ENCODE assay signal across 11 cellular contexts in genomic region chr1:112735752-112736151, GRCh38. TPM values are rescaled to one million over a fixed set of nuclear protein-coding genes. Genes with fewer than 3 reads are reported as not detected.
DNase-seq lines count a peak whose midpoint lies in the region; ATAC-seq and TF ChIP-seq lines count a peak whose summit lies in the region.
"Had no signal": no experiment of that assay in that cellular context is flagged by ENCODE, and none has a peak within 500 bp of the region (broad histone marks: within the 10 kb centered on the region; RNA-seq: fewer than 3 reads in every experiment).

No MANE protein-coding gene starts in this region.

- no peak for TF ChIP-seq EP300 in esophagus muscularis mucosa (IDR thresholded peaks at IDR 0.05)

- H3K4me3 ChIP-seq in ACC112 (ENCODE audit: low read depth, low read length) (no peak overlapping the region), foreskin fibroblast (ENCODE audit: low read depth in 1 of 2, low read length in 2 of 2) (no peak overlapping the region), esophagus muscularis mucosa (no peak overlapping the region), right cardiac atrium (ENCODE audit: low read length) (no peak overlapping the region)
- H3K4me3 ChIP-seq: thoracic aorta had no signal

- DNase-seq in GM03348 (ENCODE audit: low spot score) (peak; percentile 72), foreskin fibroblast (peak; percentile 75 to 85), esophagus muscularis mucosa (ENCODE audit: extremely low spot score) (no peak), right cardiac atrium (no peak), left cardiac atrium (no peak)
- DNase-seq: NCI-H774, T-helper 2 cell had no signal

- 92% methylated on average over 1 of the region's 1 CpG for WGBS in esophagus muscularis mucosa
- WGBS in right cardiac atrium = 100% methylated on average over 1 of the region's 1 CpG

- H3K36me3 ChIP-seq in ACC112 (ENCODE audit: insufficient read depth, low read length) (no peaks in the 10 kb centered on the region), esophagus muscularis mucosa (no peaks in the 10 kb centered on the region)
- H3K36me3 ChIP-seq: thoracic aorta had no signal

- H3K27ac ChIP-seq in ACC112 (ENCODE audit: low read depth, low read length) (peak overlapping the region; percentile 55), esophagus muscularis mucosa (replicated peaks in 1 of 4) (no peak overlapping the region), right cardiac atrium (ENCODE audit: low read length) (no peak overlapping the region)
- H3K27ac ChIP-seq: thoracic aorta had no signal

- TF ChIP-seq POLR2A in esophagus muscularis mucosa (IDR thresholded peaks at IDR 0.05; ENCODE audit: low read depth) = no peak

- no peaks in the 10 kb centered on the region for H3K79me2 ChIP-seq in ACC112 (ENCODE audit: control insufficient read depth, insufficient read depth, low read length, unreplicated experiment)

- no peaks in the 10 kb centered on the region for H3K27me3 ChIP-seq in ACC112 (ENCODE audit: insufficient read depth, low read length)
- no peaks in the 10 kb centered on the region for H3K27me3 ChIP-seq in esophagus muscularis mucosa
- no peaks in the 10 kb centered on the region for H3K27me3 ChIP-seq in right cardiac atrium (ENCODE audit: control insufficient read depth, insufficient read depth)

- H2AFZ ChIP-seq in ACC112 (ENCODE audit: low read length, unreplicated experiment) = no peak overlapping the region

- H3K9me3 ChIP-seq in esophagus muscularis mucosa (peaks cover 0 to 6% (median 0%) of the 10 kb centered on the region in 4 donors), right cardiac atrium (ENCODE audit: control insufficient read depth, low read length) (no peaks in the 10 kb centered on the region)
- H3K9me3 ChIP-seq: thoracic aorta had no signal

- H3K4me1 ChIP-seq in ACC112 (ENCODE audit: control insufficient read depth, insufficient read depth, low read length, unreplicated experiment) = peaks cover 10% of the 10 kb centered on the region
- H3K4me1 ChIP-seq in esophagus muscularis mucosa = no peaks in the 10 kb centered on the region
- H3K4me1 ChIP-seq in right cardiac atrium (ENCODE audit: control insufficient read depth, insufficient read depth, low read length) = no peaks in the 10 kb centered on the region

- ATAC-seq in SK-N-SH treated with all-trans-retinoic acid at 6 μM for 48 hours = peak; percentile 87
- ATAC-seq in GM21381 (IDR thresholded peaks at IDR 0.05; ENCODE audit: unreplicated experiment) = no peak
- no peak for ATAC-seq in right cardiac atrium
- ATAC-seq in left cardiac atrium = no peak

- no peak for TF ChIP-seq CTCF in foreskin fibroblast (IDR thresholded peaks at IDR 0.05; ENCODE audit: low read depth, low read length)
- TF ChIP-seq CTCF in esophagus muscularis mucosa (IDR thresholded peaks at IDR 0.05) = no peak

- intact Hi-C loops in esophagus muscularis mucosa (cut with DNase I) (no loop called here), right cardiac atrium (cut with DNase I) (no loop called here), left cardiac atrium (cut with DNase I) (no loop called here)

TF ChIP-seq in SK-N-SH treated with all-trans-retinoic acid at 6 μM for 48 hours, 23 proteins besides CTCF, POLR2A, EP300 and RAD21:
- TF ChIP-seq, protein P1, sequence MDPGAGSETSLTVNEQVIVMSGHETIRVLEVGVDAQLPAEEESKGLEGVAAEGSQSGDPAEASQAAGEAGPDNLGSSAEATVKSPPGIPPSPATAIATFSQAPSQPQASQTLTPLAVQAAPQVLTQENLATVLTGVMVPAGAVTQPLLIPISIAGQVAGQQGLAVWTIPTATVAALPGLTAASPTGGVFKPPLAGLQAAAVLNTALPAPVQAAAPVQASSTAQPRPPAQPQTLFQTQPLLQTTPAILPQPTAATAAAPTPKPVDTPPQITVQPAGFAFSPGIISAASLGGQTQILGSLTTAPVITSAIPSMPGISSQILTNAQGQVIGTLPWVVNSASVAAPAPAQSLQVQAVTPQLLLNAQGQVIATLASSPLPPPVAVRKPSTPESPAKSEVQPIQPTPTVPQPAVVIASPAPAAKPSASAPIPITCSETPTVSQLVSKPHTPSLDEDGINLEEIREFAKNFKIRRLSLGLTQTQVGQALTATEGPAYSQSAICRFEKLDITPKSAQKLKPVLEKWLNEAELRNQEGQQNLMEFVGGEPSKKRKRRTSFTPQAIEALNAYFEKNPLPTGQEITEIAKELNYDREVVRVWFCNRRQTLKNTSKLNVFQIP (CRISPR knock-in tag; IDR thresholded peaks at IDR 0.05; ENCODE audit: borderline replicate concordance, low read depth) = no peak
- no peak for TF ChIP-seq CSRNP3 (CRISPR knock-in tag; IDR thresholded peaks at IDR 0.05)
- no peak for TF ChIP-seq GLIS3 (CRISPR knock-in tag; IDR thresholded peaks at IDR 0.05)
- no peak for TF ChIP-seq PATZ1 (CRISPR knock-in tag; IDR thresholded peaks at IDR 0.05; ENCODE audit: borderline replicate concordance)
- TF ChIP-seq TSHZ2 (CRISPR knock-in tag; IDR thresholded peaks at IDR 0.05) = no peak
- no peak for TF ChIP-seq BACH2 (CRISPR knock-in tag; IDR thresholded peaks at IDR 0.05; ENCODE audit: borderline replicate concordance)
- TF ChIP-seq CSDC2 (CRISPR knock-in tag; IDR thresholded peaks at IDR 0.05) = no peak

RNA-seq across cellular contexts. Expression of gene PPM1J, which starts 20.6 kb away (rescaled TPM):
- total RNA-seq in esophagus muscularis mucosa = 1 to 10 TPM in 3 of 4 donors, under 1 TPM in 1; 0.42 to 3.6 (median 2.3) TPM
- 1 to 10 TPM; 5.5 to 9.0 (median 6.3) TPM for total RNA-seq in right cardiac atrium
- 6.4 TPM for polyA plus RNA-seq in right cardiac atrium
- 1 to 10 TPM; 4.9 to 5.1 TPM for total RNA-seq in left cardiac atrium

RNA-seq across cellular contexts. Expression of gene RHOC, which starts 28.8 kb away (rescaled TPM):
- total RNA-seq in esophagus muscularis mucosa (100 to 1,000 TPM; 222 to 374 (median 324) TPM), right cardiac atrium (100 to 1,000 TPM; 169 to 222 (median 209) TPM), left cardiac atrium (100 to 1,000 TPM; 146 to 235 TPM)
- polyA plus RNA-seq in right cardiac atrium = 262 TPM

Comparison
In these comparisons a context has a peak if more than half of its experiments do, and no peak if none do; other contexts are left out.
1. DNase-seq: peak in GM03348 (single experiment) and foreskin fibroblast (2 of 2); none in esophagus muscularis mucosa (single experiment), right cardiac atrium (0 of 3) and left cardiac atrium (single experiment).